In the genomic region with DNA sequence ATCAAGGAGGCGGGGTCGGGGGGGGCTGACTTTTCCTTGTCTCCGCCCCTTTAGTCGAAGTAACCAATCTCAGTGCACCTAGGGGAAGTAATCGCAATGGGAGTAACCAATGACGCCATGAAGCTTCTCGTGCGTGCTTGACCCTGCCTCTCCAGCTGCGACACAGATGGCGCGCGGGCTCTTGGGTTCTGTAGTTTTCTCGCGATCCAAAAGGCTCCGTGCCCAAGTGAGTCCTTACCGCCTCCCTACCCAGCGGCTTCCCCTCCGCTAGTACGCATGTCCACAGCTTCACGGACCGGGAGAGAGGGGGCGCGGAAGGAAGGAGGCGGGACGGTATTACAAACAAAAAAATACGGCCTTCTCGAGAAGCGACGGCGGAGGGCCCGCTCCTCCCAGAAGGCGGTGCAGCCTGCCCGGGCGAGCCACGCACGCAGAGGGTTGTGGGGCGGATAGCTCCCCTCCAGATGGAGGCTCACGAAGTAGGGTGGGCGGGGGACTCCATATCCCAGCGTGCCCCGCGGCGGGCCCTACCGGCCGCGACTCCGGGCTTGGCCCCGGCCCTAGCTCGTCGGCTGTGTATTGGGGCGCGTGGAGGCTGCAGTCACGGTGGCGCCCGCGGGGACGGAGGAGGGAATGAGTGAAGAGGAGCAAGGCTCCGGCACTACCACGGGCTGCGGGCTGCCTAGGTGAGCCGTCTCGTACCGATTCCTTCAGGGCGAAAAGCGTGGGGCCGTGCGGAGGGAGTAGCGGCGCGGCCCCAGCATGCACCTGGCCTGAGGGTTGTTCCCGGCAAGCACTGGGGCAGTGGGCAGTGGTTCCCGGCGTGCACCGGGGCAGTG, we compare ENCODE assay signal across 1 cellular context.
TF ChIP-seq lines count a peak whose summit lies in the region.

TARBP2 (plus strand) TSS at position 508 of the 839 bp plus-strand sequence; CDS start at position 634, 126 bp downstream.

TF ChIP-seq in GM12878, 131 proteins besides CTCF, POLR2A, EP300 and RAD21 (continued from another document and continues in another):
- TF ChIP-seq, protein P1, sequence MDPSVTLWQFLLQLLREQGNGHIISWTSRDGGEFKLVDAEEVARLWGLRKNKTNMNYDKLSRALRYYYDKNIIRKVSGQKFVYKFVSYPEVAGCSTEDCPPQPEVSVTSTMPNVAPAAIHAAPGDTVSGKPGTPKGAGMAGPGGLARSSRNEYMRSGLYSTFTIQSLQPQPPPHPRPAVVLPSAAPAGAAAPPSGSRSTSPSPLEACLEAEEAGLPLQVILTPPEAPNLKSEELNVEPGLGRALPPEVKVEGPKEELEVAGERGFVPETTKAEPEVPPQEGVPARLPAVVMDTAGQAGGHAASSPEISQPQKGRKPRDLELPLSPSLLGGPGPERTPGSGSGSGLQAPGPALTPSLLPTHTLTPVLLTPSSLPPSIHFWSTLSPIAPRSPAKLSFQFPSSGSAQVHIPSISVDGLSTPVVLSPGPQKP (IDR thresholded peaks at IDR 0.05; ENCODE audit: low read depth, low read length) = peak; percentile 42; the same call in 1 of the 2 replicates
- TF ChIP-seq NBN (IDR thresholded peaks at IDR 0.05) (peak; percentile 88; the same call in 1 of the 2 replicates), CREB1 (IDR thresholded peaks at IDR 0.05; ENCODE audit: low read depth) (peak; percentile 98), RBBP5 (conservative IDR thresholded peaks at IDR 0.05) (no peak), IRF5 (IDR thresholded peaks at IDR 0.05; ENCODE audit: borderline replicate concordance) (no peak), ZSCAN29 (IDR thresholded peaks at IDR 0.05) (no peak), ZZZ3 (IDR thresholded peaks at IDR 0.05; ENCODE audit: control insufficient read depth, insufficient read length, low read depth) (no peak), BHLHE40 (IDR thresholded peaks at IDR 0.05; ENCODE audit: borderline replicate concordance in 1 of 2, low read depth in 2 of 2, low read length in 1 of 2) (peak; percentile 77 to 80; a peak in 3 of 4 replicates), E4F1 (IDR thresholded peaks at IDR 0.05; ENCODE audit: borderline replicate concordance, partially characterized antibody) (peak; percentile 43), MYB (IDR thresholded peaks at IDR 0.05; ENCODE audit: borderline replicate concordance, low read depth, low read length) (no peak), JUNB (IDR thresholded peaks at IDR 0.05) (no peak), STAT3 (IDR thresholded peaks at IDR 0.05; ENCODE audit: low read depth, low read length) (no peak), RCOR1 (conservative IDR thresholded peaks at IDR 0.05; ENCODE audit: low read depth, low read length) (no peak), IRF4 (IDR thresholded peaks at IDR 0.05; ENCODE audit: low read depth, low read length) (no peak), SMARCA5 (IDR thresholded peaks at IDR 0.05) (0 out of 2 replicates have a peak, but pooled peaks have one; percentile 59), EGR1 (IDR thresholded peaks at IDR 0.05; ENCODE audit: borderline replicate concordance in 1 of 2, low read depth in 2 of 2, low read length in 2 of 2) (peak in 1 of 2 experiments; percentile 77; a peak in 2 of 3 replicates), NR2F1 (conservative IDR thresholded peaks at IDR 0.05) (peak; percentile 46; the same call in 1 of the 2 replicates), KDM1A (IDR thresholded peaks at IDR 0.05; ENCODE audit: borderline replicate concordance) (no peak), MEF2A (IDR thresholded peaks at IDR 0.05; ENCODE audit: insufficient read depth, low read depth, low read length) (no peak), PKNOX1 (IDR thresholded peaks at IDR 0.05) (peak; percentile 75), POU2F2 (IDR thresholded peaks at IDR 0.05; ENCODE audit: borderline replicate concordance, low read depth, low read length) (peak; percentile 4; the same call in 2 of the 3 replicates), CHD2 (IDR thresholded peaks at IDR 0.05; ENCODE audit: borderline replicate concordance, low read depth, low read length) (peak; percentile 87; the same call in 1 of the 2 replicates), TAF1 (IDR thresholded peaks at IDR 0.05; ENCODE audit: borderline replicate concordance, low read depth, low read length) (0 out of 2 replicates have a peak, but pooled peaks have one; percentile 58), DPF2 (IDR thresholded peaks at IDR 0.05) (0 out of 2 replicates have a peak, but pooled peaks have one; percentile 74), CBX5 (IDR thresholded peaks at IDR 0.05; ENCODE audit: low read depth) (no peak), ZNF384 (IDR thresholded peaks at IDR 0.05; ENCODE audit: borderline replicate concordance, low read depth, low read length) (no peak; the same call in 1 of the 2 replicates), YY1 (IDR thresholded peaks at IDR 0.05; ENCODE audit: low read depth, low read length) (peak; percentile 51), RB1 (IDR thresholded peaks at IDR 0.05; ENCODE audit: borderline replicate concordance) (peak; percentile 48; the same call in 1 of the 2 replicates), CBFB (IDR thresholded peaks at IDR 0.05; ENCODE audit: low read depth) (peak; percentile 62; the same call in 1 of the 2 replicates), BRCA1 (IDR thresholded peaks at IDR 0.05; ENCODE audit: low read depth, low read length) (no peak), CHD4 (IDR thresholded peaks at IDR 0.05) (no peak), MTA3 (IDR thresholded peaks at IDR 0.05; ENCODE audit: borderline replicate concordance, low read length) (no peak), LARP7 (IDR thresholded peaks at IDR 0.05) (0 out of 2 replicates have a peak, but pooled peaks have one; percentile 88)
- TF ChIP-seq, protein P2, sequence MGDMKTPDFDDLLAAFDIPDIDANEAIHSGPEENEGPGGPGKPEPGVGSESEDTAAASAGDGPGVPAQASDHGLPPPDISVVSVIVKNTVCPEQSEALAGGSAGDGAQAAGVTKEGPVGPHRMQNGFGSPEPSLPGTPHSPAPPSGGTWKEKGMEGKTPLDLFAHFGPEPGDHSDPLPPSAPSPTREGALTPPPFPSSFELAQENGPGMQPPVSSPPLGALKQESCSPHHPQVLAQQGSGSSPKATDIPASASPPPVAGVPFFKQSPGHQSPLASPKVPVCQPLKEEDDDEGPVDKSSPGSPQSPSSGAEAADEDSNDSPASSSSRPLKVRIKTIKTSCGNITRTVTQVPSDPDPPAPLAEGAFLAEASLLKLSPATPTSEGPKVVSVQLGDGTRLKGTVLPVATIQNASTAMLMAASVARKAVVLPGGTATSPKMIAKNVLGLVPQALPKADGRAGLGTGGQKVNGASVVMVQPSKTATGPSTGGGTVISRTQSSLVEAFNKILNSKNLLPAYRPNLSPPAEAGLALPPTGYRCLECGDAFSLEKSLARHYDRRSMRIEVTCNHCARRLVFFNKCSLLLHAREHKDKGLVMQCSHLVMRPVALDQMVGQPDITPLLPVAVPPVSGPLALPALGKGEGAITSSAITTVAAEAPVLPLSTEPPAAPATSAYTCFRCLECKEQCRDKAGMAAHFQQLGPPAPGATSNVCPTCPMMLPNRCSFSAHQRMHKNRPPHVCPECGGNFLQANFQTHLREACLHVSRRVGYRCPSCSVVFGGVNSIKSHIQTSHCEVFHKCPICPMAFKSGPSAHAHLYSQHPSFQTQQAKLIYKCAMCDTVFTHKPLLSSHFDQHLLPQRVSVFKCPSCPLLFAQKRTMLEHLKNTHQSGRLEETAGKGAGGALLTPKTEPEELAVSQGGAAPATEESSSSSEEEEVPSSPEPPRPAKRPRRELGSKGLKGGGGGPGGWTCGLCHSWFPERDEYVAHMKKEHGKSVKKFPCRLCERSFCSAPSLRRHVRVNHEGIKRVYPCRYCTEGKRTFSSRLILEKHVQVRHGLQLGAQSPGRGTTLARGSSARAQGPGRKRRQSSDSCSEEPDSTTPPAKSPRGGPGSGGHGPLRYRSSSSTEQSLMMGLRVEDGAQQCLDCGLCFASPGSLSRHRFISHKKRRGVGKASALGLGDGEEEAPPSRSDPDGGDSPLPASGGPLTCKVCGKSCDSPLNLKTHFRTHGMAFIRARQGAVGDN (IDR thresholded peaks at IDR 0.05) = peak; percentile 100
- TF ChIP-seq, protein P3, sequence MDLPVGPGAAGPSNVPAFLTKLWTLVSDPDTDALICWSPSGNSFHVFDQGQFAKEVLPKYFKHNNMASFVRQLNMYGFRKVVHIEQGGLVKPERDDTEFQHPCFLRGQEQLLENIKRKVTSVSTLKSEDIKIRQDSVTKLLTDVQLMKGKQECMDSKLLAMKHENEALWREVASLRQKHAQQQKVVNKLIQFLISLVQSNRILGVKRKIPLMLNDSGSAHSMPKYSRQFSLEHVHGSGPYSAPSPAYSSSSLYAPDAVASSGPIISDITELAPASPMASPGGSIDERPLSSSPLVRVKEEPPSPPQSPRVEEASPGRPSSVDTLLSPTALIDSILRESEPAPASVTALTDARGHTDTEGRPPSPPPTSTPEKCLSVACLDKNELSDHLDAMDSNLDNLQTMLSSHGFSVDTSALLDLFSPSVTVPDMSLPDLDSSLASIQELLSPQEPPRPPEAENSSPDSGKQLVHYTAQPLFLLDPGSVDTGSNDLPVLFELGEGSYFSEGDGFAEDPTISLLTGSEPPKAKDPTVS (IDR thresholded peaks at IDR 0.05; ENCODE audit: low read depth, low read length) = no peak
- TF ChIP-seq, protein P4, sequence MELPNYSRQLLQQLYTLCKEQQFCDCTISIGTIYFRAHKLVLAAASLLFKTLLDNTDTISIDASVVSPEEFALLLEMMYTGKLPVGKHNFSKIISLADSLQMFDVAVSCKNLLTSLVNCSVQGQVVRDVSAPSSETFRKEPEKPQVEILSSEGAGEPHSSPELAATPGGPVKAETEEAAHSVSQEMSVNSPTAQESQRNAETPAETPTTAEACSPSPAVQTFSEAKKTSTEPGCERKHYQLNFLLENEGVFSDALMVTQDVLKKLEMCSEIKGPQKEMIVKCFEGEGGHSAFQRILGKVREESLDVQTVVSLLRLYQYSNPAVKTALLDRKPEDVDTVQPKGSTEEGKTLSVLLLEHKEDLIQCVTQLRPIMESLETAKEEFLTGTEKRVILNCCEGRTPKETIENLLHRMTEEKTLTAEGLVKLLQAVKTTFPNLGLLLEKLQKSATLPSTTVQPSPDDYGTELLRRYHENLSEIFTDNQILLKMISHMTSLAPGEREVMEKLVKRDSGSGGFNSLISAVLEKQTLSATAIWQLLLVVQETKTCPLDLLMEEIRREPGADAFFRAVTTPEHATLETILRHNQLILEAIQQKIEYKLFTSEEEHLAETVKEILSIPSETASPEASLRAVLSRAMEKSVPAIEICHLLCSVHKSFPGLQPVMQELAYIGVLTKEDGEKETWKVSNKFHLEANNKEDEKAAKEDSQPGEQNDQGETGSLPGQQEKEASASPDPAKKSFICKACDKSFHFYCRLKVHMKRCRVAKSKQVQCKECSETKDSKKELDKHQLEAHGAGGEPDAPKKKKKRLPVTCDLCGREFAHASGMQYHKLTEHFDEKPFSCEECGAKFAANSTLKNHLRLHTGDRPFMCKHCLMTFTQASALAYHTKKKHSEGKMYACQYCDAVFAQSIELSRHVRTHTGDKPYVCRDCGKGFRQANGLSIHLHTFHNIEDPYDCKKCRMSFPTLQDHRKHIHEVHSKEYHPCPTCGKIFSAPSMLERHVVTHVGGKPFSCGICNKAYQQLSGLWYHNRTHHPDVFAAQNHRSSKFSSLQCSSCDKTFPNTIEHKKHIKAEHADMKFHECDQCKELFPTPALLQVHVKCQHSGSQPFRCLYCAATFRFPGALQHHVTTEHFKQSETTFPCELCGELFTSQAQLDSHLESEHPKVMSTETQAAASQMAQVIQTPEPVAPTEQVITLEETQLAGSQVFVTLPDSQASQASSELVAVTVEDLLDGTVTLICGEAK (IDR thresholded peaks at IDR 0.05; ENCODE audit: borderline replicate concordance) = peak; percentile 45; the same call in 1 of the 2 replicates
- TF ChIP-seq, protein P5, sequence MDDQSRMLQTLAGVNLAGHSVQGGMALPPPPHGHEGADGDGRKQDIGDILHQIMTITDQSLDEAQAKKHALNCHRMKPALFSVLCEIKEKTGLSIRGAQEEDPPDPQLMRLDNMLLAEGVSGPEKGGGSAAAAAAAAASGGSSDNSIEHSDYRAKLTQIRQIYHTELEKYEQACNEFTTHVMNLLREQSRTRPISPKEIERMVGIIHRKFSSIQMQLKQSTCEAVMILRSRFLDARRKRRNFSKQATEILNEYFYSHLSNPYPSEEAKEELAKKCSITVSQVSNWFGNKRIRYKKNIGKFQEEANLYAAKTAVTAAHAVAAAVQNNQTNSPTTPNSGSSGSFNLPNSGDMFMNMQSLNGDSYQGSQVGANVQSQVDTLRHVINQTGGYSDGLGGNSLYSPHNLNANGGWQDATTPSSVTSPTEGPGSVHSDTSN (IDR thresholded peaks at IDR 0.05; ENCODE audit: insufficient replicate concordance, low read depth, low read length) = peak; percentile 14
